ENCODE assay signal across 6 cellular contexts in the genomic region with DNA sequence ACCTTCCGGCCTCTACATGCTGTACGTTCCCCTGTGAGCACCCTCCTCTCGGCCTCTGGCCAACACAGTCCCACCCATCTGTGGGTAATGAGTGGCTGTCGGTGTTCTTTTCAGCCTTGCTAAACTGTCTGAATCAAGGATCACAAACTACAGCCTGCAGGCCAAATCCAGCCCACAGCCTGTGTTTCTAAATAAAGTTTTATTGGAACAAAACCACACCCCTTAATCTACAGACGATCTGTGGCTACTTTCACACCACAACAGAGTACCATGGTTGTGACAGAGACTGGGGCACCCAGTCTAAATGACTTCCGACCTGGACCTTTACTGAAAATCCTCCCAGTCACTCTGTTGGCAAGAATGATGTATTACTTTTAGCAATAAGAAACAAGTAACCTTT.
DNase-seq lines count a peak whose midpoint lies in the region; ATAC-seq and TF ChIP-seq lines count a peak whose summit lies in the region.
"Not testable (repeated sequence)": the region's sequence is repeated elsewhere in the genome, so short reads cannot be mapped to it uniquely, and the experiment has no call there.

No MANE protein-coding gene starts in this region.

- H3K9me3 Mint-ChIP-seq in activated T-cell treated with anti-CD3 and anti-CD28 coated beads, Interleukin-2, amount 50 U/mL, for 4 hours; activated naive CD8-positive, alpha-beta T cell treated with anti-CD3 and anti-CD28 coated beads, Interleukin-2, amount 10 ng/mL, durations not matched to agents 7 days and 5 days; memory B cell: not testable (repeated sequence)

- not testable (repeated sequence) for H4K20me1 ChIP-seq in BLaER1; HCT116 (ENCODE audit: insufficient read depth); MM.1S (ENCODE audit: insufficient read depth, low read length)

- CTCF ChIA-PET in HCT116 (lab: Charles Lee), result interaction anchor here (0.9 to 3.2 kb wide), 8 partner anchors 12 to 315 kb away, joined by 3 to 62 read pairs (median 4); no protein-coding TSS in a partner anchor

- BruUV-seq in HCT116 (replicated peaks; lab: Mats Ljungman, UMichigan), result not testable (repeated sequence)

- H3K79me2 ChIP-seq in HCT116 (ENCODE audit: insufficient read depth, low read length); MM.1S (ENCODE audit: low read length): not testable (repeated sequence)

- not testable (repeated sequence) for H3F3A ChIP-seq in MM.1S (ENCODE audit: insufficient read depth, low read length)

- not testable (repeated sequence) for H3K4me3 ChIP-seq in BLaER1; HCT116 (replicated peaks in 1 of 2; ENCODE audit: low read depth in 1 of 2, low read length in 2 of 2); MM.1S (ENCODE audit: low read length)

- peak overlapping the region; percentile 8 for H3K27ac Mint-ChIP-seq in activated naive CD8-positive, alpha-beta T cell treated with anti-CD3 and anti-CD28 coated beads, Interleukin-2, amount 10 ng/mL, durations not matched to agents 7 days and 5 days
- H3K27ac Mint-ChIP-seq in memory B cell, result peak overlapping the region; percentile 48

- H3K4me2 ChIP-seq in BLaER1 (peak overlapping the region; percentile 77), MM.1S (ENCODE audit: low read depth, low read length) (peak overlapping the region; percentile 47; the same call in 1 of the 2 replicates)
- H3K4me2 ChIP-seq in HCT116 (ENCODE audit: low read length), result not testable (repeated sequence)

- TF ChIP-seq CTCF in HCT116 (IDR thresholded peaks at IDR 0.05 in 2 of 3, conservative IDR thresholded peaks at IDR 0.05 in 1 of 3; ENCODE audit: borderline replicate concordance in 1 of 3, insufficient read depth in 1 of 3, low read depth in 2 of 3, low read length in 2 of 3); MM.1S (IDR thresholded peaks at IDR 0.05; ENCODE audit: low read length): not testable (repeated sequence)

- peak overlapping the region; percentile 78 for H2AFZ ChIP-seq in HCT116 (ENCODE audit: low read depth, low read length, poor library complexity, severe bottlenecking)
- H2AFZ ChIP-seq in MM.1S (ENCODE audit: low read length), result peak overlapping the region; percentile 83; the same call in 1 of the 2 replicates

- not testable (repeated sequence) for DNase-seq in HCT116 (ENCODE audit: low read depth, low spot score); MM.1S; activated T-cell treated with anti-CD3 and anti-CD28 coated beads, Interleukin-2, amount 50 U/mL, for 4 hours; activated naive CD8-positive, alpha-beta T cell treated with anti-CD3 and anti-CD28 coated beads, Interleukin-2, amount 10 ng/mL, durations not matched to agents 7 days and 5 days; memory B cell (ENCODE audit: low spot score in 2 of 2)

- H3K9me3 ChIP-seq in BLaER1; HCT116 (ENCODE audit: control insufficient read depth in 1 of 2, insufficient read depth in 1 of 2, low read depth in 1 of 2, low read length in 2 of 2); MM.1S (replicated peaks; ENCODE audit: insufficient read depth, low read length): not testable (repeated sequence)

- POLR2A ChIA-PET in HCT116 (lab: Charles Lee), result interaction anchor here (0.8 to 1.1 kb wide), 2 partner anchors 311 to 414 kb away, joined by 4 to 5 read pairs; no protein-coding TSS in a partner anchor
- POLR2A ChIA-PET in activated naive CD8-positive, alpha-beta T cell treated with anti-CD3 and anti-CD28 coated beads, Interleukin-2, amount 10 ng/mL, durations not matched to agents 7 days and 5 days (lab: Charles Lee), result not testable (repeated sequence)

- not testable (repeated sequence) for H3K36me3 Mint-ChIP-seq in activated T-cell treated with anti-CD3 and anti-CD28 coated beads, Interleukin-2, amount 50 U/mL, for 4 hours (ENCODE audit: insufficient read depth); activated naive CD8-positive, alpha-beta T cell treated with anti-CD3 and anti-CD28 coated beads, Interleukin-2, amount 10 ng/mL, durations not matched to agents 7 days and 5 days; memory B cell

- RAD21 ChIA-PET in HCT116 (lab: Charles Lee; ENCODE audit: low non-redundant PET in 1 of 2, low total read pairs in 2 of 2, uncharacterized antibody in 2 of 2, unreplicated experiment in 2 of 2), result interaction anchor here (1.1 to 1.3 kb wide), 2 partner anchors 311 kb away, joined by 5 to 12 read pairs; no protein-coding TSS in a partner anchor

- ATAC-seq in HCT116; activated T-cell treated with anti-CD3 and anti-CD28 coated beads, Interleukin-2, amount 50 U/mL, for 4 hours; activated naive CD8-positive, alpha-beta T cell treated with anti-CD3 and anti-CD28 coated beads, Interleukin-2, amount 10 ng/mL, durations not matched to agents 7 days and 5 days (ENCODE audit: low read depth); memory B cell (ENCODE audit: low read depth): not testable (repeated sequence)

- H3K9me2 ChIP-seq in HCT116 (ENCODE audit: insufficient read depth); MM.1S (replicated peaks; ENCODE audit: insufficient read depth, low read length): not testable (repeated sequence)

- H3K27me3 Mint-ChIP-seq in activated T-cell treated with anti-CD3 and anti-CD28 coated beads, Interleukin-2, amount 50 U/mL, for 4 hours (ENCODE audit: low read depth); activated naive CD8-positive, alpha-beta T cell treated with anti-CD3 and anti-CD28 coated beads, Interleukin-2, amount 10 ng/mL, durations not matched to agents 7 days and 5 days; memory B cell: not testable (repeated sequence)

- H3K27me3 ChIP-seq in BLaER1; HCT116 (ENCODE audit: insufficient read depth, low read length); MM.1S (replicated peaks; ENCODE audit: insufficient read depth, low read length): not testable (repeated sequence)

- intact Hi-C loops in HCT116 (cut with micrococcal nuclease), result loop anchor here (5.0 to 10.0 kb wide), 2 partner anchors 58 to 191 kb away; no protein-coding TSS in a partner anchor

- peaks cover 13% of the 10 kb centered on the region for H3K4me1 Mint-ChIP-seq in activated T-cell treated with anti-CD3 and anti-CD28 coated beads, Interleukin-2, amount 50 U/mL, for 4 hours (ENCODE audit: low read depth)
- not testable (repeated sequence) for H3K4me1 Mint-ChIP-seq in activated naive CD8-positive, alpha-beta T cell treated with anti-CD3 and anti-CD28 coated beads, Interleukin-2, amount 10 ng/mL, durations not matched to agents 7 days and 5 days; memory B cell

- TF ChIP-seq POLR2A in HCT116 (IDR thresholded peaks at IDR 0.05; ENCODE audit: borderline replicate concordance, extremely low read depth, insufficient read depth, insufficient read length), result not testable (repeated sequence)

- H3K4me1 ChIP-seq in BLaER1, result peaks cover 67% of the 10 kb centered on the region
- H3K4me1 ChIP-seq in HCT116 (ENCODE audit: control insufficient read depth in 1 of 2, insufficient read depth in 2 of 2, low read length in 2 of 2), result peaks cover 2 to 18% of the 10 kb centered on the region in 2 experiments; a peak in 2 of 4 replicates
- H3K4me1 ChIP-seq in MM.1S (ENCODE audit: low read length), result not testable (repeated sequence)

- H3K4me3 Mint-ChIP-seq in activated T-cell treated with anti-CD3 and anti-CD28 coated beads, Interleukin-2, amount 50 U/mL, for 4 hours, result peak overlapping the region; percentile 19
- not testable (repeated sequence) for H3K4me3 Mint-ChIP-seq in activated naive CD8-positive, alpha-beta T cell treated with anti-CD3 and anti-CD28 coated beads, Interleukin-2, amount 10 ng/mL, durations not matched to agents 7 days and 5 days; memory B cell

- TF ChIP-seq RAD21 in HCT116 (IDR thresholded peaks at IDR 0.05; ENCODE audit: low read depth), result not testable (repeated sequence)

- H3K36me3 ChIP-seq in BLaER1; HCT116 (ENCODE audit: control insufficient read depth in 1 of 2, insufficient read depth in 2 of 2, low read length in 2 of 2); MM.1S (replicated peaks; ENCODE audit: insufficient read depth, low read length): not testable (repeated sequence)

- H3K9ac ChIP-seq in BLaER1; HCT116 (ENCODE audit: low read length); MM.1S (ENCODE audit: low read length): not testable (repeated sequence)

- H3K27ac ChIP-seq in BLaER1; HCT116 (ENCODE audit: low read depth, low read length); MM.1S (ENCODE audit: low read length): not testable (repeated sequence)
